19 cellular contexts compared by ENCODE assay signal in genomic region chr21:15659768-15660423, GRCh38.
DNase-seq lines count a peak whose midpoint lies in the region; ATAC-seq, FAIRE-seq and TF ChIP-seq lines count a peak whose summit lies in the region.
"Had no signal": no experiment of that assay in that cellular context is flagged by ENCODE, and none has a peak within 500 bp of the region (broad histone marks: within the 10 kb centered on the region; RNA-seq: fewer than 3 reads in every experiment).

No MANE protein-coding gene starts in this region.

- no peaks in the 10 kb centered on the region for H3K27me3 ChIP-seq in GM23248 (replicated peaks; ENCODE audit: insufficient read depth)
- no peaks in the 10 kb centered on the region for H3K27me3 ChIP-seq in bronchial epithelial cell (ENCODE audit: control insufficient read depth, insufficient read depth, low read length)
- H3K27me3 ChIP-seq in liver (ENCODE audit: control insufficient read depth in 4 of 4, insufficient read depth in 4 of 4, low read length in 3 of 4): no peaks in the 10 kb centered on the region
- H3K27me3 ChIP-seq in smooth muscle cell (ENCODE audit: low read depth): no peaks in the 10 kb centered on the region
- H3K27me3 ChIP-seq: heart right ventricle had no signal

- H3K4me3 Mint-ChIP-seq in stimulated activated naive B cell treated with anti-CD40 and anti-IgM and Interleukin-4, amounts not matched to agents 10 μg/mL and 1 μg/mL and 100 μg/mL, for 72 hours: no peak overlapping the region
- H3K4me3 Mint-ChIP-seq: activated CD4-positive, alpha-beta memory T cell treated with anti-CD3 and anti-CD28 coated beads for 36 hours; CD4-positive, alpha-beta T cell; memory B cell; stimulated activated memory B cell treated with anti-CD40 and anti-IgM and Interleukin-4, amounts not matched to agents 10 μg/mL and 1 μg/mL and 100 μg/mL, for 72 hours had no signal

- H3K4me1 ChIP-seq in GM23248 (ENCODE audit: insufficient read depth): peaks cover 5% of the 10 kb centered on the region; the same call in 1 of the 2 replicates
- peaks cover 0 to 13% (median 6%) of the 10 kb centered on the region in 4 donors for H3K4me1 ChIP-seq in liver (ENCODE audit: control insufficient read depth in 4 of 4, insufficient read depth in 4 of 4, low read length in 3 of 4)
- H3K4me1 ChIP-seq in smooth muscle cell (ENCODE audit: low read depth): no peaks in the 10 kb centered on the region

- TF ChIP-seq RAD21 in liver (IDR thresholded peaks at IDR 0.05): peak; percentile 34 to 50

- 52 to 53% methylated on average over 3 of the region's 3 CpGs for WGBS in GM23248 (ENCODE audit: low coverage in 1 of 2, low lambda C conversion rate in 2 of 2, missing lambda C conversion rate in 2 of 2), 2 experiments
- WGBS in liver: 27% methylated on average over 3 of the region's 3 CpGs
- 77% methylated on average over 3 of the region's 3 CpGs for WGBS in smooth muscle cell (ENCODE audit: low lambda C conversion rate)

- H3F3A ChIP-seq in GM23248 (ENCODE audit: insufficient read depth) (no peaks in the 10 kb centered on the region), smooth muscle cell (ENCODE audit: low read depth) (no peaks in the 10 kb centered on the region)

- H3K4me3 ChIP-seq in GM23248: no peak overlapping the region
- H3K4me3 ChIP-seq in bronchial epithelial cell (ENCODE audit: low read depth, low read length): no peak overlapping the region
- no peak overlapping the region for H3K4me3 ChIP-seq in liver (ENCODE audit: low read depth in 1 of 3, low read length in 3 of 3)
- H3K4me3 ChIP-seq in smooth muscle cell: peak overlapping the region; percentile 10
- H3K4me3 ChIP-seq: heart right ventricle had no signal

- H2AFZ ChIP-seq in GM23248 (peak overlapping the region; percentile 3; the same call in 1 of the 2 replicates), smooth muscle cell (ENCODE audit: low read depth) (no peak overlapping the region)

- DNase-seq in GM23248 (no peak), bronchial epithelial cell (ENCODE audit: low read depth) (peak; percentile 20), smooth muscle cell (lab: John Stamatoyannopoulos, UW; ENCODE audit: unreplicated experiment) (no peak), 8988T (no peak), NCI-H2171 (lab: John Stamatoyannopoulos, UW) (no peak)
- no peak for DNase-seq in stimulated activated naive B cell treated with anti-CD40 and anti-IgM and Interleukin-4, amounts not matched to agents 10 μg/mL and 1 μg/mL and 100 μg/mL, for 72 hours
- DNase-seq in stimulated activated naive CD4-positive, alpha-beta T cell (lab: John Stamatoyannopoulos, UW): no peak
- DNase-seq: activated CD4-positive, alpha-beta memory T cell treated with anti-CD3 and anti-CD28 coated beads for 36 hours; activated effector memory CD4-positive, alpha-beta T cell treated with Interleukin-2 at 50 U/mL for 16 hours; CD4-positive, alpha-beta T cell; heart right ventricle; NCI-H146; NCI-H510A treated with DMSO at 0.1 percent for 48 hours; posterior cingulate gyrus; stimulated activated CD4-positive, alpha-beta T cell treated with anti-CD3 and anti-CD28 coated beads, Interleukin-4, amount 100 ng/mL, for 24 hours had no signal

- H3K27ac ChIP-seq in GM23248: no peak overlapping the region
- H3K27ac ChIP-seq in liver (ENCODE audit: low read depth in 1 of 2, low read length in 2 of 2): no peak overlapping the region
- no peak overlapping the region for H3K27ac ChIP-seq in smooth muscle cell (ENCODE audit: low read depth)
- H3K27ac ChIP-seq: heart right ventricle had no signal

- no peak overlapping the region for H3K4me2 ChIP-seq in GM23248 (ENCODE audit: unreplicated experiment)
- H3K4me2 ChIP-seq in smooth muscle cell: no peak overlapping the region

- H3K79me2 ChIP-seq in GM23248 (ENCODE audit: insufficient read depth) (no peaks in the 10 kb centered on the region), smooth muscle cell (ENCODE audit: low read depth) (no peaks in the 10 kb centered on the region)

- FAIRE-seq in bronchial epithelial cell (lab: Jason Lieb, UNC): no peak

- H3K4me1 Mint-ChIP-seq in stimulated activated naive B cell treated with anti-CD40 and anti-IgM and Interleukin-4, amounts not matched to agents 10 μg/mL and 1 μg/mL and 100 μg/mL, for 72 hours: no peaks in the 10 kb centered on the region
- H3K4me1 Mint-ChIP-seq: memory B cell; stimulated activated memory B cell treated with anti-CD40 and anti-IgM and Interleukin-4, amounts not matched to agents 10 μg/mL and 1 μg/mL and 100 μg/mL, for 72 hours had no signal

- H3K9me2 ChIP-seq in GM23248 (ENCODE audit: insufficient read depth): no peaks in the 10 kb centered on the region

- H3K27me3 Mint-ChIP-seq in stimulated activated naive B cell treated with anti-CD40 and anti-IgM and Interleukin-4, amounts not matched to agents 10 μg/mL and 1 μg/mL and 100 μg/mL, for 72 hours: no peaks in the 10 kb centered on the region
- H3K27me3 Mint-ChIP-seq: activated CD4-positive, alpha-beta memory T cell treated with anti-CD3 and anti-CD28 coated beads for 36 hours had no signal

- no peak for ATAC-seq in stimulated activated naive B cell treated with anti-CD40 and anti-IgM and Interleukin-4, amounts not matched to agents 10 μg/mL and 1 μg/mL and 100 μg/mL, for 72 hours (replicated peaks)
- ATAC-seq: heart right ventricle; Panc1; stimulated activated memory B cell treated with anti-CD40 and anti-IgM and Interleukin-4, amounts not matched to agents 10 μg/mL and 1 μg/mL and 100 μg/mL, for 72 hours had no signal

- H3K27ac Mint-ChIP-seq in stimulated activated naive B cell treated with anti-CD40 and anti-IgM and Interleukin-4, amounts not matched to agents 10 μg/mL and 1 μg/mL and 100 μg/mL, for 72 hours: no peak overlapping the region
- H3K27ac Mint-ChIP-seq: activated CD4-positive, alpha-beta memory T cell treated with anti-CD3 and anti-CD28 coated beads for 36 hours; CD4-positive, alpha-beta T cell; memory B cell; stimulated activated memory B cell treated with anti-CD40 and anti-IgM and Interleukin-4, amounts not matched to agents 10 μg/mL and 1 μg/mL and 100 μg/mL, for 72 hours had no signal

- H3K36me3 Mint-ChIP-seq in stimulated activated naive B cell treated with anti-CD40 and anti-IgM and Interleukin-4, amounts not matched to agents 10 μg/mL and 1 μg/mL and 100 μg/mL, for 72 hours: no peaks in the 10 kb centered on the region
- H3K36me3 Mint-ChIP-seq: activated CD4-positive, alpha-beta memory T cell treated with anti-CD3 and anti-CD28 coated beads for 36 hours; memory B cell; stimulated activated memory B cell treated with anti-CD40 and anti-IgM and Interleukin-4, amounts not matched to agents 10 μg/mL and 1 μg/mL and 100 μg/mL, for 72 hours had no signal

- H3K36me3 ChIP-seq in GM23248 (ENCODE audit: low read depth): no peaks in the 10 kb centered on the region
- H3K36me3 ChIP-seq in bronchial epithelial cell (ENCODE audit: control insufficient read depth, insufficient read depth, low read length): no peaks in the 10 kb centered on the region
- no peaks in the 10 kb centered on the region for H3K36me3 ChIP-seq in liver (ENCODE audit: control insufficient read depth in 4 of 4, insufficient read depth in 3 of 4, low read depth in 1 of 4, low read length in 3 of 4)
- no peaks in the 10 kb centered on the region for H3K36me3 ChIP-seq in smooth muscle cell (ENCODE audit: low read depth)
- H3K36me3 ChIP-seq: heart right ventricle had no signal

- H4K20me1 ChIP-seq in GM23248 (ENCODE audit: insufficient read depth): no peaks in the 10 kb centered on the region
- H4K20me1 ChIP-seq in smooth muscle cell (ENCODE audit: low read depth): no peaks in the 10 kb centered on the region

- in situ Hi-C loops in GM23248 (cut with MboI): no loop called here

- TF ChIP-seq CTCF in bronchial epithelial cell (IDR thresholded peaks at IDR 0.05; ENCODE audit: insufficient read depth, low read length, severe bottlenecking) (no peak), liver (IDR thresholded peaks at IDR 0.05; ENCODE audit: low read depth, low read length, missing input control) (no peak), smooth muscle cell (IDR thresholded peaks at IDR 0.05; ENCODE audit: borderline replicate concordance, insufficient read depth, poor library complexity, severe bottlenecking) (no peak)

- H3K9me3 ChIP-seq in GM23248 (ENCODE audit: low read depth) (no peaks in the 10 kb centered on the region), liver (ENCODE audit: control insufficient read depth in 4 of 4, low read length in 3 of 4) (no peaks in the 10 kb centered on the region), smooth muscle cell (replicated peaks; ENCODE audit: low read depth) (no peaks in the 10 kb centered on the region)
- H3K9me3 ChIP-seq: heart right ventricle had no signal

- H3K9me3 Mint-ChIP-seq in stimulated activated naive B cell treated with anti-CD40 and anti-IgM and Interleukin-4, amounts not matched to agents 10 μg/mL and 1 μg/mL and 100 μg/mL, for 72 hours: peaks cover 0 to 2% of the 10 kb centered on the region in 2 donors
- H3K9me3 Mint-ChIP-seq: activated CD4-positive, alpha-beta memory T cell treated with anti-CD3 and anti-CD28 coated beads for 36 hours; CD4-positive, alpha-beta T cell; stimulated activated memory B cell treated with anti-CD40 and anti-IgM and Interleukin-4, amounts not matched to agents 10 μg/mL and 1 μg/mL and 100 μg/mL, for 72 hours had no signal

- no peak overlapping the region for H3K9ac ChIP-seq in GM23248
- no peak overlapping the region for H3K9ac ChIP-seq in liver (ENCODE audit: low read depth in 1 of 2, low read length in 2 of 2)
- H3K9ac ChIP-seq in smooth muscle cell (ENCODE audit: low read depth): no peak overlapping the region

TF ChIP-seq in liver, 16 proteins besides CTCF, POLR2A, EP300 and RAD21 (continues in another document):
- TF ChIP-seq FOXA2 (IDR thresholded peaks at IDR 0.05) (peak; percentile 56), NR2F2 (IDR thresholded peaks at IDR 0.05) (no peak), HNF4A (conservative IDR thresholded peaks at IDR 0.05) (peak; percentile 14 to 30), RXRA (IDR thresholded peaks at IDR 0.05) (peak in 1 of 2 donors; percentile 32), YY1 (IDR thresholded peaks at IDR 0.05) (peak; percentile 34), JUND (IDR thresholded peaks at IDR 0.05) (peak in 1 of 2 donors; percentile 31), ATF3 (IDR thresholded peaks at IDR 0.05) (no peak)
